8 cellular contexts compared by ENCODE assay signal in genomic region chr1:33470495-33471012, GRCh38. TPM values are rescaled to one million over a fixed set of nuclear protein-coding genes. Genes with fewer than 3 reads are reported as not detected.
DNase-seq lines count a peak whose midpoint lies in the region; ATAC-seq and TF ChIP-seq lines count a peak whose summit lies in the region.

No MANE protein-coding gene starts in this region.

- no peaks in the 10 kb centered on the region for H3K36me3 Mint-ChIP-seq in HFFc6 (ENCODE audit: low read depth)
- no peaks in the 10 kb centered on the region for H3K36me3 Mint-ChIP-seq in activated B cell treated with CpG ODN at 0.5 μM for 24 hours (ENCODE audit: low read depth)

- in situ Hi-C loops in Caki2 (cut with HindIII; ENCODE audit: low pct_unique_long_range_greater_than_20kb, low sequenced_read_pairs), result no loop called here

- peak; percentile 80 for DNase-seq in Caki2 (ENCODE audit: low read depth)
- DNase-seq in HFFc6, result peak; percentile 87
- peak; percentile 86 for DNase-seq in NCI-H2196 treated with DMSO at 0.1 percent for 48 hours (lab: John Stamatoyannopoulos, UW; ENCODE audit: unreplicated experiment)
- DNase-seq in activated B cell treated with CpG ODN at 0.5 μM for 24 hours, result peak; percentile 39
- peak; percentile 97 for DNase-seq in cerebellar cortex (ENCODE audit: low spot score)
- DNase-seq in left colon, result peak; percentile 66 to 83
- peak; percentile 60 to 67 for DNase-seq in stimulated activated CD4-positive, alpha-beta T cell treated with anti-CD3 and anti-CD28 coated beads, Interleukin-2, amount 100 ng/mL, for 24 hours
- no peak for DNase-seq in mesenteric fat pad (ENCODE audit: low spot score)

- ATAC-seq in activated B cell treated with CpG ODN at 0.5 μM for 24 hours (ENCODE audit: low read depth) (peak; percentile 36), left colon (peak; percentile 58)

- CTCF ChIA-PET in activated B cell treated with CpG ODN at 0.5 μM for 24 hours (lab: Charles Lee), result interaction anchor here (0.6 to 7.7 kb wide), 12 partner anchors 9 to 334 kb away, joined by 3 to 143 read pairs (median 4); no protein-coding TSS in a partner anchor

- intact Hi-C loops in activated B cell treated with CpG ODN at 0.5 μM for 24 hours (cut with micrococcal nuclease), result loop anchor here (1.0 to 5.0 kb wide), 8 partner anchors 103 to 818 kb away; partner anchors contain the start of genes RBBP4, TRIM62 and ZBTB8OS
- intact Hi-C loops in left colon (cut with DNase I, micrococcal nuclease), result no loop called here

- H3K4me1 Mint-ChIP-seq in HFFc6 (ENCODE audit: low read depth) (peaks cover 68% of the 10 kb centered on the region), activated B cell treated with CpG ODN at 0.5 μM for 24 hours (peaks cover 24% of the 10 kb centered on the region)

- H3K9me3 Mint-ChIP-seq in HFFc6 (no peaks in the 10 kb centered on the region), activated B cell treated with CpG ODN at 0.5 μM for 24 hours (no peaks in the 10 kb centered on the region)

- POLR2A ChIA-PET in activated B cell treated with CpG ODN at 0.5 μM for 24 hours (lab: Charles Lee), result no interaction called here

- H3K4me3 Mint-ChIP-seq in HFFc6, result peak overlapping the region; percentile 72
- peak overlapping the region; percentile 49 for H3K4me3 Mint-ChIP-seq in activated B cell treated with CpG ODN at 0.5 μM for 24 hours

- H3K27ac Mint-ChIP-seq in HFFc6 (peak overlapping the region; percentile 80), activated B cell treated with CpG ODN at 0.5 μM for 24 hours (no peak overlapping the region)

- TF ChIP-seq CTCF in HFFc6 (IDR thresholded peaks at IDR 0.05), result peak; percentile 90
- no peak for TF ChIP-seq CTCF in activated B cell treated with CpG ODN at 0.5 μM for 24 hours (IDR thresholded peaks at IDR 0.05)

- peaks cover 3% of the 10 kb centered on the region; the same call in 1 of the 2 replicates for H3K27me3 Mint-ChIP-seq in HFFc6 (ENCODE audit: insufficient read depth)
- H3K27me3 Mint-ChIP-seq in activated B cell treated with CpG ODN at 0.5 μM for 24 hours, result no peaks in the 10 kb centered on the region

RNA-seq across cellular contexts. Expression of gene ZSCAN20, which starts 1.9 kb away (rescaled TPM):
- 1.9 and 8.3 TPM in 2 replicates for total RNA-seq in Caki2 (2014; rRNA removed; shearing (Covaris generic); ENCODE audit: low replicate concordance)
- total RNA-seq in HFFc6 (2021; fragmentation: NEBNext Ultra II Directional; extraction: Animal tissue kit (Norgen Biotek cat#: 25700)), result 1 to 10 TPM; 5.0 to 6.2 (median 5.6) TPM
- total RNA-seq in activated B cell treated with CpG ODN at 0.5 μM for 24 hours (3.6 and 3.7 TPM in 2 replicates), left colon (1 to 10 TPM; 5.0 to 5.3 TPM), mesenteric fat pad (2.9 TPM)

RNA-seq across cellular contexts. Expression of gene PHC2, which starts 39.7 kb away (rescaled TPM):
- 54.9 and 82.5 TPM in 2 replicates for total RNA-seq in Caki2 (2014; rRNA removed; shearing (Covaris generic); ENCODE audit: low replicate concordance)
- 100 to 1,000 TPM in 2 of 6 experiments, 10 to 100 TPM in 4; 86.5 to 105 (median 99.6) TPM for total RNA-seq in HFFc6 (2021; fragmentation: NEBNext Ultra II Directional; extraction: Animal tissue kit (Norgen Biotek cat#: 25700))
- total RNA-seq in activated B cell treated with CpG ODN at 0.5 μM for 24 hours (16.4 and 18.1 TPM in 2 replicates), left colon (10 to 100 TPM; 48.7 to 59.4 TPM), mesenteric fat pad (142 TPM)
